Comparison of ENCODE assay signal across 13 cellular contexts in the genomic region with DNA sequence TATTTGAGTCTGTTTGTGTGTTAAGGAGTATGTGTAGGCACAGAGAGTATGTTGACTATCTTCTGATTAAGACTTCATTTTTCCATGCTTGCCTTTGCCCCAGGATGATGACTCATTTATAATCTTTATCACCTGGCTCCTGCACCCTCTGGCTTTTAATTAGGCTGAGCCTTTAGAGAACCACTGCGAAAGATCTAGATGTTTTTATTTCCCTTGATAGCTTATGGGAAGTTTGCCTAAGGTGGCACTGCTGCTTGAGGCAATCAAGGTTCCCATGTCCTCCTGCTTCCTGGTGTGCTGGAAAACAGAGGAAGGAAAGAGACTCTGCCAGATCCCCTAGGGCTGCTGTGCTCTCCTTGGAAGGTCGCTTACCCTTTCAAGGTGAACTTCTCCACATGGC.
DNase-seq lines count a peak whose midpoint lies in the region; ATAC-seq and TF ChIP-seq lines count a peak whose summit lies in the region.
"Had no signal": no experiment of that assay in that cellular context is flagged by ENCODE, and none has a peak within 500 bp of the region (broad histone marks: within the 10 kb centered on the region; RNA-seq: fewer than 3 reads in every experiment).

No MANE protein-coding gene starts in this region.

- peak; percentile 28 to 68 (median 58) for ATAC-seq in heart left ventricle
- ATAC-seq in left colon: peak; percentile 83
- ATAC-seq in HG02678 (IDR thresholded peaks at IDR 0.05; ENCODE audit: unreplicated experiment): no peak
- ATAC-seq in GM19463 (IDR thresholded peaks at IDR 0.05; ENCODE audit: unreplicated experiment): no peak
- no peak for ATAC-seq in CD8-positive, alpha-beta T cell
- ATAC-seq: activated CD8-positive, alpha-beta T cell treated with anti-CD3 and anti-CD28 coated beads, Interleukin-2, amount 10 ng/mL, durations not matched to agents 7 days and 5 days had no signal

- peaks cover 0 to 24% (median 7%) of the 10 kb centered on the region in 12 donors for H3K4me1 ChIP-seq in heart left ventricle
- H3K4me1 ChIP-seq in breast epithelium: no peaks in the 10 kb centered on the region
- peaks cover 12% of the 10 kb centered on the region for H3K4me1 ChIP-seq in vagina
- no peaks in the 10 kb centered on the region for H3K4me1 ChIP-seq in CD8-positive, alpha-beta T cell (ENCODE audit: insufficient read depth, low read length)

- no peaks in the 10 kb centered on the region for H3K27me3 ChIP-seq in heart left ventricle
- no peaks in the 10 kb centered on the region for H3K27me3 ChIP-seq in breast epithelium
- H3K27me3 ChIP-seq in vagina: no peaks in the 10 kb centered on the region
- H3K27me3 ChIP-seq in CD8-positive, alpha-beta T cell (ENCODE audit: insufficient read depth, low read length): no peaks in the 10 kb centered on the region

- no peaks in the 10 kb centered on the region for H3K9me3 ChIP-seq in heart left ventricle
- H3K9me3 ChIP-seq in breast epithelium: no peaks in the 10 kb centered on the region
- no peaks in the 10 kb centered on the region for H3K9me3 ChIP-seq in vagina
- H3K9me3 ChIP-seq in CD8-positive, alpha-beta T cell (ENCODE audit: low read length): no peaks in the 10 kb centered on the region
- H3K9me3 ChIP-seq: thoracic aorta had no signal

- H3K36me3 ChIP-seq in heart left ventricle: no peaks in the 10 kb centered on the region
- H3K36me3 ChIP-seq in breast epithelium: no peaks in the 10 kb centered on the region
- no peaks in the 10 kb centered on the region for H3K36me3 ChIP-seq in vagina
- H3K36me3 ChIP-seq in CD8-positive, alpha-beta T cell (ENCODE audit: insufficient read depth, low read length): no peaks in the 10 kb centered on the region
- H3K36me3 ChIP-seq: thoracic aorta had no signal

- no peaks in the 10 kb centered on the region for H3K27me3 Mint-ChIP-seq in CD8-positive, alpha-beta T cell (ENCODE audit: low read depth)
- H3K27me3 Mint-ChIP-seq: CD8-positive, alpha-beta memory T cell had no signal

- TF ChIP-seq CTCF in heart left ventricle (IDR thresholded peaks at IDR 0.05) (no peak), breast epithelium (IDR thresholded peaks at IDR 0.05) (no peak), vagina (IDR thresholded peaks at IDR 0.05) (no peak)
- no peak for TF ChIP-seq CTCF in CD8-positive, alpha-beta T cell (IDR thresholded peaks at IDR 0.05)

- DNase-seq in heart left ventricle: no peak
- DNase-seq in cardiac septum (ENCODE audit: low spot score): no peak
- DNase-seq in breast epithelium (ENCODE audit: low spot score in 2 of 2): no peak
- DNase-seq in left colon: peak; percentile 26 to 68
- DNase-seq in vagina (ENCODE audit: extremely low spot score in 2 of 2): no peak
- DNase-seq in CD8-positive, alpha-beta T cell: no peak
- DNase-seq: activated CD8-positive, alpha-beta T cell treated with anti-CD3 and anti-CD28 coated beads, Interleukin-2, amount 10 ng/mL, durations not matched to agents 7 days and 5 days; amniotic stem cell; CD8-positive, alpha-beta memory T cell had no signal

- no peaks in the 10 kb centered on the region for H3K4me1 Mint-ChIP-seq in CD8-positive, alpha-beta T cell (ENCODE audit: low read depth)
- H3K4me1 Mint-ChIP-seq: CD8-positive, alpha-beta memory T cell had no signal

- POLR2A ChIA-PET in CD8-positive, alpha-beta T cell (lab: Charles Lee): no interaction called here

- H3K27ac Mint-ChIP-seq in CD8-positive, alpha-beta T cell: no peak overlapping the region
- H3K27ac Mint-ChIP-seq: activated CD8-positive, alpha-beta T cell treated with anti-CD3 and anti-CD28 coated beads, Interleukin-2, amount 10 ng/mL, durations not matched to agents 7 days and 5 days; activated T-helper 2 cell treated with anti-CD3 and anti-CD28 coated beads, Interferon-gamma antibody, Interleukin-2, Interleukin-4, amounts not matched to agents 10 μg/mL and 5 μg/mL and 100 μg/mL, durations not matched to agents 14 hours and 24 hours and 36 hours; CD8-positive, alpha-beta memory T cell had no signal

- H3K36me3 Mint-ChIP-seq in CD8-positive, alpha-beta T cell: no peaks in the 10 kb centered on the region
- H3K36me3 Mint-ChIP-seq: CD8-positive, alpha-beta memory T cell had no signal

- no peak for TF ChIP-seq POLR2A in heart left ventricle (IDR thresholded peaks at IDR 0.05)
- TF ChIP-seq POLR2A in breast epithelium (IDR thresholded peaks at IDR 0.05): no peak
- TF ChIP-seq POLR2A in vagina (IDR thresholded peaks at IDR 0.05): no peak

- no peaks in the 10 kb centered on the region for H3K9me3 Mint-ChIP-seq in CD8-positive, alpha-beta T cell
- H3K9me3 Mint-ChIP-seq: activated T-helper 2 cell treated with anti-CD3 and anti-CD28 coated beads, Interferon-gamma antibody, Interleukin-2, Interleukin-4, amounts not matched to agents 10 μg/mL and 5 μg/mL and 100 μg/mL, durations not matched to agents 14 hours and 24 hours and 36 hours; CD8-positive, alpha-beta memory T cell had no signal

- H3K4me3 Mint-ChIP-seq in CD8-positive, alpha-beta T cell: no peak overlapping the region
- H3K4me3 Mint-ChIP-seq: activated CD8-positive, alpha-beta T cell treated with anti-CD3 and anti-CD28 coated beads, Interleukin-2, amount 10 ng/mL, durations not matched to agents 7 days and 5 days; CD8-positive, alpha-beta memory T cell had no signal

- H3K4me3 ChIP-seq in heart left ventricle (no peak overlapping the region), breast epithelium (no peak overlapping the region), vagina (no peak overlapping the region)
- no peak overlapping the region for H3K4me3 ChIP-seq in CD8-positive, alpha-beta T cell (ENCODE audit: low read depth, low read length)
- H3K4me3 ChIP-seq: thoracic aorta had no signal

- intact Hi-C loops in heart left ventricle (cut with DNase I): no loop called here
- intact Hi-C loops in cardiac septum (cut with DNase I): no loop called here
- intact Hi-C loops in breast epithelium (cut with DNase I; ENCODE audit: low total_unique reads): no loop called here
- intact Hi-C loops in left colon (cut with DNase I, micrococcal nuclease): no loop called here
- intact Hi-C loops in vagina (cut with DNase I): no loop called here
- intact Hi-C loops in CD8-positive, alpha-beta T cell (cut with DNase I, micrococcal nuclease): no loop called here

- 37 to 64% (median 46%) methylated on average over 2 of the region's 2 CpGs for WGBS in heart left ventricle, 4 donors

- H3K27ac ChIP-seq in heart left ventricle (no peak overlapping the region), breast epithelium (peak overlapping the region; percentile 68 to 73), vagina (peak overlapping the region; percentile 38)
- no peak overlapping the region for H3K27ac ChIP-seq in CD8-positive, alpha-beta T cell (ENCODE audit: low read depth, low read length)
- H3K27ac ChIP-seq: thoracic aorta had no signal

- CTCF ChIA-PET in CD8-positive, alpha-beta T cell (lab: Charles Lee): no interaction called here

Comparison
In these comparisons a context has a peak if more than half of its experiments do, and no peak if none do; other contexts are left out.
1. ATAC-seq: peak in heart left ventricle (4 of 4) and left colon (single experiment); none in HG02678 (single experiment), GM19463 (single experiment) and CD8-positive, alpha-beta T cell (single experiment).
2. DNase-seq: peak in left colon (2 of 2); none in heart left ventricle (0 of 5), cardiac septum (single experiment), breast epithelium (0 of 2), vagina (0 of 2) and CD8-positive, alpha-beta T cell (0 of 7).
3. H3K27ac ChIP-seq: peak in breast epithelium (2 of 2) and vagina (single experiment); none in heart left ventricle (0 of 12) and CD8-positive, alpha-beta T cell (single experiment).